In genomic region chr17:58082870-58083490, GRCh38 we compare ENCODE assay signal across 8 cellular contexts. TPM values are rescaled to one million over a fixed set of nuclear protein-coding genes. Genes with fewer than 3 reads are reported as not detected.
A peak's percentile ranks its signal among the peaks of the same experiment; 100 is the strongest.
DNase-seq lines count a peak whose midpoint lies in the region; ATAC-seq lines count a peak whose summit lies in the region.

Gene DYNLL2, plus strand, starts transcription at chr17:58083419. Its CDS starts 3,672 bp downstream, at chr17:58087091.

- peak within 1 kb of the TSS; percentile 75 for H3K23ac ChIP-seq in mesendoderm (ENCODE audit: low read length)

- peak within 1 kb of the TSS; percentile 87 for H3K4ac ChIP-seq in mesendoderm (ENCODE audit: low read depth, low read length)

- H3K27ac ChIP-seq in CD4-positive, alpha-beta memory T cell (ENCODE audit: low read depth, low read length), result peak within 1 kb of the TSS; percentile 80
- H3K27ac ChIP-seq in mesendoderm (ENCODE audit: low read depth, low read length), result peak within 1 kb of the TSS; percentile 61

- H4K8ac ChIP-seq in mesendoderm (ENCODE audit: low read depth, low read length), result no peak within 1 kb of the TSS

- no peaks in the 10 kb centered on the region for H3K9me3 ChIP-seq in CD4-positive, alpha-beta memory T cell (ENCODE audit: control insufficient read depth in 1 of 2, low read length in 2 of 2)
- H3K9me3 ChIP-seq in endocrine pancreas (ENCODE audit: control insufficient read depth, low read length), result no peaks in the 10 kb centered on the region

- H3K18ac ChIP-seq in mesendoderm (ENCODE audit: low read length), result peak within 1 kb of the TSS; percentile 85

- peak within 1 kb of the TSS; percentile 92 for H2AK5ac ChIP-seq in mesendoderm (ENCODE audit: low read length)

- H2BK120ac ChIP-seq in mesendoderm (ENCODE audit: low read depth, low read length), result peak within 1 kb of the TSS; percentile 64

- H2BK5ac ChIP-seq in mesendoderm (ENCODE audit: low read length), result peak within 1 kb of the TSS; percentile 89

- peak within 1 kb of the TSS; percentile 84 for H3K9ac ChIP-seq in endocrine pancreas (ENCODE audit: control insufficient read depth, insufficient read depth, low read length)
- H3K9ac ChIP-seq in mesendoderm (ENCODE audit: low read length), result peak within 1 kb of the TSS; percentile 90

- peak within 1 kb of the TSS; percentile 91 to 95 (median 93) for H3K27ac Mint-ChIP-seq in CD4-positive, alpha-beta memory T cell
- H3K27ac Mint-ChIP-seq in activated CD8-positive, alpha-beta memory T cell treated with anti-CD3 and anti-CD28 coated beads, Interleukin-2, amount 10 ng/mL, durations not matched to agents 7 days and 5 days, result peak within 1 kb of the TSS; percentile 77

- peaks cover 22% of the 10 kb centered on the region for H3K79me1 ChIP-seq in mesendoderm (ENCODE audit: low read length)

- H3K27me3 Mint-ChIP-seq in CD4-positive, alpha-beta memory T cell, result peaks cover 0 to 10% of the 10 kb centered on the region in 2 donors
- H3K27me3 Mint-ChIP-seq in activated CD8-positive, alpha-beta memory T cell treated with anti-CD3 and anti-CD28 coated beads, Interleukin-2, amount 10 ng/mL, durations not matched to agents 7 days and 5 days, result peaks cover 15% of the 10 kb centered on the region

- DNase-seq in CD4-positive, alpha-beta memory T cell, result peak; percentile 86 to 89 (median 88)
- DNase-seq in HT1080 (ENCODE audit: low read depth), result peak; percentile 46
- peak; percentile 70 to 90 for DNase-seq in NOMO-1 (lab: John Stamatoyannopoulos, UW; ENCODE audit: unreplicated experiment in 2 of 2)
- DNase-seq in activated CD8-positive, alpha-beta memory T cell treated with anti-CD3 and anti-CD28 coated beads, Interleukin-2, amount 10 ng/mL, durations not matched to agents 7 days and 5 days, result peak; percentile 93
- peak; percentile 99 for DNase-seq in mesendoderm
- DNase-seq in stimulated activated CD8-positive, alpha-beta memory T cell treated with anti-CD3 and anti-CD28 coated beads, Interleukin-12 subunit alpha, Interleukin-12 subunit beta, amount 100 ng/mL, for 4 hours (ENCODE audit: low read depth), result peak; percentile 85

- peak within 1 kb of the TSS; percentile 79 to 85 for H3K4me3 ChIP-seq in CD4-positive, alpha-beta memory T cell (ENCODE audit: low read length in 2 of 2)
- H3K4me3 ChIP-seq in endocrine pancreas (ENCODE audit: control insufficient read depth, insufficient read depth, low read length) (peak within 1 kb of the TSS; percentile 84), mesendoderm (ENCODE audit: low read length) (peak within 1 kb of the TSS; percentile 89)

- H2BK15ac ChIP-seq in mesendoderm (replicated peaks; ENCODE audit: low read depth), result no peak within 1 kb of the TSS

- ATAC-seq in GM19468 (IDR thresholded peaks at IDR 0.05; ENCODE audit: extremely low read depth, unreplicated experiment), result peak; percentile 58
- peak; percentile 80 for ATAC-seq in activated CD8-positive, alpha-beta memory T cell treated with anti-CD3 and anti-CD28 coated beads, Interleukin-2, amount 10 ng/mL, durations not matched to agents 7 days and 5 days

- H3K36me3 ChIP-seq in CD4-positive, alpha-beta memory T cell (ENCODE audit: insufficient read depth, low read length), result peaks cover 20% of the 10 kb centered on the region
- no peaks in the 10 kb centered on the region for H3K36me3 ChIP-seq in endocrine pancreas (ENCODE audit: control insufficient read depth, insufficient read depth, low read length)
- peaks cover 3% of the 10 kb centered on the region for H3K36me3 ChIP-seq in mesendoderm (ENCODE audit: control insufficient read depth, insufficient read depth, low read length)

- peak within 1 kb of the TSS; percentile 91 to 95 (median 94) for H3K4me3 Mint-ChIP-seq in CD4-positive, alpha-beta memory T cell
- peak within 1 kb of the TSS; percentile 82 for H3K4me3 Mint-ChIP-seq in activated CD8-positive, alpha-beta memory T cell treated with anti-CD3 and anti-CD28 coated beads, Interleukin-2, amount 10 ng/mL, durations not matched to agents 7 days and 5 days

- H4K5ac ChIP-seq in mesendoderm (ENCODE audit: low read length), result peak within 1 kb of the TSS; percentile 77

- POLR2A ChIA-PET in CD4-positive, alpha-beta memory T cell (lab: Charles Lee; ENCODE audit: partially characterized antibody), result interaction anchor here (1.0 to 3.0 kb wide), 12 partner anchors 9 to 998 kb away, joined by 3 to 44 read pairs (median 4); partner anchors contain the start of genes AKAP1, MRPS23, SRSF1 and VEZF1

- no CpG with 5 or more reads among the region's 45 CpGs for WGBS in mesendoderm (ENCODE audit: extremely low coverage, insufficient coverage, low lambda C conversion rate)

- CTCF ChIA-PET in CD4-positive, alpha-beta memory T cell (lab: Charles Lee; ENCODE audit: partially characterized antibody), result interaction anchor here (1.5 kb wide), 1 partner anchor 222 kb away, joined by 4 read pairs; no protein-coding TSS in a partner anchor
- CTCF ChIA-PET in activated CD8-positive, alpha-beta memory T cell treated with anti-CD3 and anti-CD28 coated beads, Interleukin-2, amount 10 ng/mL, durations not matched to agents 7 days and 5 days (lab: Charles Lee), result interaction anchor here (1.4 to 2.9 kb wide), 2 partner anchors 29 to 84 kb away, joined by 4 to 8 read pairs; no protein-coding TSS in a partner anchor

- H3K4me1 ChIP-seq in CD4-positive, alpha-beta memory T cell (ENCODE audit: insufficient read depth, low read length), result peaks cover 40% of the 10 kb centered on the region
- H3K4me1 ChIP-seq in endocrine pancreas (ENCODE audit: control insufficient read depth, insufficient read depth, low read length), result peaks cover 14% of the 10 kb centered on the region
- peaks cover 20% of the 10 kb centered on the region for H3K4me1 ChIP-seq in mesendoderm (ENCODE audit: control insufficient read depth, low read depth, low read length)

- peaks cover 17 to 33% of the 10 kb centered on the region in 2 donors for H3K36me3 Mint-ChIP-seq in CD4-positive, alpha-beta memory T cell
- peaks cover 17% of the 10 kb centered on the region for H3K36me3 Mint-ChIP-seq in activated CD8-positive, alpha-beta memory T cell treated with anti-CD3 and anti-CD28 coated beads, Interleukin-2, amount 10 ng/mL, durations not matched to agents 7 days and 5 days

- H3K4me2 ChIP-seq in mesendoderm (ENCODE audit: low read length), result peak within 1 kb of the TSS; percentile 96

- peak within 1 kb of the TSS; percentile 97 for H3K56ac ChIP-seq in mesendoderm (ENCODE audit: low read length)

- H3K79me2 ChIP-seq in mesendoderm (ENCODE audit: control insufficient read depth, insufficient read depth, low read length), result peaks cover 43% of the 10 kb centered on the region

- intact Hi-C loops in CD4-positive, alpha-beta memory T cell (cut with micrococcal nuclease), result loop anchor here (1.0 to 10.0 kb wide), 7 partner anchors 74 to 996 kb away; partner anchors contain the start of genes AKAP1, MKS1, MRPS23 and SRSF1

- H3K4me1 Mint-ChIP-seq in CD4-positive, alpha-beta memory T cell, result peaks cover 20 to 41% (median 35%) of the 10 kb centered on the region in 4 donors
- peaks cover 28% of the 10 kb centered on the region for H3K4me1 Mint-ChIP-seq in activated CD8-positive, alpha-beta memory T cell treated with anti-CD3 and anti-CD28 coated beads, Interleukin-2, amount 10 ng/mL, durations not matched to agents 7 days and 5 days

- H3K27me3 ChIP-seq in CD4-positive, alpha-beta memory T cell (ENCODE audit: insufficient read depth, low read length), result no peaks in the 10 kb centered on the region
- H3K27me3 ChIP-seq in endocrine pancreas (ENCODE audit: control insufficient read depth, insufficient read depth, low read length) (no peaks in the 10 kb centered on the region), mesendoderm (ENCODE audit: insufficient read depth, low read length, poor library complexity) (no peaks in the 10 kb centered on the region)

- H3K9me3 Mint-ChIP-seq in CD4-positive, alpha-beta memory T cell, result no peaks in the 10 kb centered on the region
- H3K9me3 Mint-ChIP-seq in activated CD8-positive, alpha-beta memory T cell treated with anti-CD3 and anti-CD28 coated beads, Interleukin-2, amount 10 ng/mL, durations not matched to agents 7 days and 5 days (ENCODE audit: low read depth), result no peaks in the 10 kb centered on the region

RNA-seq across cellular contexts. Expression of gene DYNLL2, which starts in this region (rescaled TPM):
- 10 to 100 TPM; 45.6 to 45.8 TPM for total RNA-seq in CD4-positive, alpha-beta memory T cell
- polyA plus RNA-seq in CD4-positive, alpha-beta memory T cell, result 1 to 10 TPM in 1 of 2 donors, under 1 TPM in 1; 0.56 to 1.3 TPM
- 14.4 and 20.0 TPM in 2 replicates for total RNA-seq in HT1080 (2014; rRNA removed; shearing (Covaris generic))
- 15.9 and 16.5 TPM in 2 replicates for polyA plus RNA-seq in HT1080 (2015; cell fraction: cytosol; rRNA removed)
- 14.0 and 14.1 TPM in 2 replicates for polyA plus RNA-seq in HT1080 (2015; cell fraction: nucleus; rRNA removed)
- total RNA-seq in activated CD8-positive, alpha-beta memory T cell treated with anti-CD3 and anti-CD28 coated beads, Interleukin-2, amount 10 ng/mL, durations not matched to agents 7 days and 5 days, result 10 to 100 TPM; 23.7 to 31.0 TPM
- 21.8 TPM for polyA plus RNA-seq in mesendoderm (2013, experiment 1 of 2)
- 21.7 TPM for polyA plus RNA-seq in mesendoderm (2013, experiment 2 of 2)

Comparison
In these comparisons a context has a peak if more than half of its experiments do, and no peak if none do; other contexts are left out.
1. Peak in every context shown above with its lines: DNase-seq, ATAC-seq, H3K4me3 ChIP-seq and H3K27ac ChIP-seq.
2. DNase-seq: peak in every context shown above with its lines; median percentile 99 in mesendoderm; 93 in activated CD8-positive, alpha-beta memory T cell treated with anti-CD3 and anti-CD28 coated beads, Interleukin-2, amount 10 ng/mL, durations not matched to agents 7 days and 5 days; 88 in CD4-positive, alpha-beta memory T cell; 85 in stimulated activated CD8-positive, alpha-beta memory T cell treated with anti-CD3 and anti-CD28 coated beads, Interleukin-12 subunit alpha, Interleukin-12 subunit beta, amount 100 ng/mL, for 4 hours; 80 in NOMO-1; 46 in HT1080.